Comparison of ENCODE assay signal across 26 cellular contexts in the genomic region with DNA sequence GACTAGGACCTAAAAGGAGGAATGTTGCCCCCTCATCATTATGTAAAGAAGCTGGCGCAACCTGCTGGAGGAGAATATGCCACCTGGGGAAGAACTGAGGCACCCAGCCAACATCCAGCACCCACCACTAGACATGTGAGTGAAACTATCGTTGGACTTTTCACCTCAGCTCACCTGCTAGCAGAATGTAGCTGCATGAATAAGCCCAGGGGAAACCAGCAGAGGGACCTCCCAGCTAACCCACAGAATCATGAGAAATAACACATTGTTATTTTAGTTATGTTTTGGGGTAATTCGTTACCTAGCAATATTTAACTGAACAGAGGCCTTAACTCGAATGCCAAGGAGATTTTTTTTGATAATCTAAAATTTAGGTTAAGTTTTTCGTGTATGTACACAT.
"Had no signal": no experiment of that assay in that cellular context is flagged by ENCODE, and none has a peak within 500 bp of the region (broad histone marks: within the 10 kb centered on the region; RNA-seq: fewer than 3 reads in every experiment).

No MANE protein-coding gene starts in this region.

- H3K4me3 Mint-ChIP-seq: activated CD8-positive, alpha-beta T cell treated with anti-CD3 and anti-CD28 coated beads, Interleukin-2, amount 10 ng/mL, durations not matched to agents 7 days and 5 days; activated naive CD8-positive, alpha-beta T cell treated with anti-CD3 and anti-CD28 coated beads, Interleukin-2, amount 10 ng/mL, durations not matched to agents 7 days and 5 days; T-helper 17 cell; WTC11 had no signal

- H3K4me3 ChIP-seq: adrenal gland, PC-9 had no signal

- H3K4me1 ChIP-seq: adrenal gland had no signal

- H2AFZ ChIP-seq: PC-9 had no signal

- ATAC-seq: activated CD8-positive, alpha-beta T cell treated with anti-CD3 and anti-CD28 coated beads, Interleukin-2, amount 10 ng/mL, durations not matched to agents 7 days and 5 days; T-helper 17 cell had no signal

- H3K27me3 Mint-ChIP-seq: activated naive CD8-positive, alpha-beta T cell treated with anti-CD3 and anti-CD28 coated beads, Interleukin-2, amount 10 ng/mL, durations not matched to agents 7 days and 5 days; T-helper 17 cell had no signal

- H3K36me3 ChIP-seq: adrenal gland had no signal

- H3K4me1 Mint-ChIP-seq: activated naive CD8-positive, alpha-beta T cell treated with anti-CD3 and anti-CD28 coated beads, Interleukin-2, amount 10 ng/mL, durations not matched to agents 7 days and 5 days; T-helper 17 cell had no signal

- H3K27me3 ChIP-seq: adrenal gland had no signal

- H3K27ac ChIP-seq: adrenal gland, PC-9 had no signal

- H3K9me3 Mint-ChIP-seq: activated naive CD8-positive, alpha-beta T cell treated with anti-CD3 and anti-CD28 coated beads, Interleukin-2, amount 10 ng/mL, durations not matched to agents 7 days and 5 days; WTC11 had no signal

- H3K4me2 ChIP-seq: PC-9 had no signal

- H3K27ac Mint-ChIP-seq: activated CD8-positive, alpha-beta T cell treated with anti-CD3 and anti-CD28 coated beads, Interleukin-2, amount 10 ng/mL, durations not matched to agents 7 days and 5 days; activated naive CD8-positive, alpha-beta T cell treated with anti-CD3 and anti-CD28 coated beads, Interleukin-2, amount 10 ng/mL, durations not matched to agents 7 days and 5 days; T-helper 17 cell; WTC11 had no signal

- DNase-seq: activated CD4-positive, alpha-beta T cell treated with anti-CD3 and anti-CD28 coated beads for 48 hours; activated CD4-positive, alpha-beta T cell treated with anti-CD3 and anti-CD28 coated beads, Interleukin-2, amount 50 U/mL, for 4 hours; activated CD4-positive, CD25-positive, alpha-beta regulatory T cell treated with anti-CD3 and anti-CD28 coated beads, Interleukin-2, amount 50 U/mL, for 72 hours; activated CD8-positive, alpha-beta memory T cell treated with anti-CD3 and anti-CD28 coated beads, Interleukin-2, amount 50 U/mL, for 48 hours; activated CD8-positive, alpha-beta T cell treated with anti-CD3 and anti-CD28 coated beads, Interleukin-2, amount 10 ng/mL, durations not matched to agents 7 days and 5 days; activated naive CD4-positive, alpha-beta T cell treated with anti-CD3 and anti-CD28 coated beads, Interleukin-2, amount 50 U/mL, for 16 hours; activated naive CD8-positive, alpha-beta T cell treated with anti-CD3 and anti-CD28 coated beads, Interleukin-2, amount 10 ng/mL, durations not matched to agents 7 days and 5 days; activated T-cell treated with anti-CD3 and anti-CD28 coated beads, Interleukin-2, amount 50 U/mL, for 1 hour; adrenal gland; anterior cingulate cortex; cerebellar nuclear complex; Kasumi-1; MV-4-11; NCI-H1092 treated with DMSO at 0.1 percent for 48 hours; NCI-H1417 treated with DMSO at 0.1 percent for 48 hours; NCI-H187; NCI-H2081; NCI-H2171 treated with DMSO at 0.1 percent for 48 hours; NCI-H226; NCI-H526; NCI-H774; PC-9; SIG-M5; T-helper 17 cell; T-helper 9 cell had no signal

- H3K36me3 Mint-ChIP-seq: activated naive CD8-positive, alpha-beta T cell treated with anti-CD3 and anti-CD28 coated beads, Interleukin-2, amount 10 ng/mL, durations not matched to agents 7 days and 5 days; WTC11 had no signal

- H3K9me3 ChIP-seq: adrenal gland had no signal
